ENCODE assay signal across 8 cellular contexts in genomic region chr15:99631256-99631655, GRCh38.
A peak's percentile ranks its signal among the peaks of the same experiment; 100 is the strongest.
DNase-seq lines count a peak whose midpoint lies in the region; ATAC-seq, FAIRE-seq and TF ChIP-seq lines count a peak whose summit lies in the region.

No MANE protein-coding gene starts in this region.

- CTCF ChIA-PET in HepG2 (lab: Yijun Ruan, JAX; ENCODE audit: low intra/inter-chr PET ratio, low total read pairs), result no interaction called here

- H4K20me1 ChIP-seq in HepG2 (ENCODE audit: insufficient read depth, low read length), result no peaks in the 10 kb centered on the region

- TF ChIP-seq CTCF in liver (IDR thresholded peaks at IDR 0.05; ENCODE audit: low read depth, low read length, missing input control), result no peak
- no peak for TF ChIP-seq CTCF in HepG2 (CRISPR knock-in tag; IDR thresholded peaks at IDR 0.05)
- no peak for TF ChIP-seq CTCF in upper lobe of right lung (IDR thresholded peaks at IDR 0.05)
- TF ChIP-seq CTCF in vagina (IDR thresholded peaks at IDR 0.05), result no peak

- no peak for TF ChIP-seq RAD21 in liver (IDR thresholded peaks at IDR 0.05)
- TF ChIP-seq RAD21 in HepG2 (CRISPR knock-in tag; IDR thresholded peaks at IDR 0.05), result no peak

- H3K4me1 Mint-ChIP-seq in dendritic cell treated with granulocyte-macrophage colony-stimulating factor and Interleukin-4, amounts not matched to agents 40 ng/mL and 50 ng/mL, for 4 days (ENCODE audit: low read depth), result peaks cover 69% of the 10 kb centered on the region

- intact Hi-C loops in HepG2 (cut with micrococcal nuclease; ENCODE audit: unreplicated experiment), result no loop called here
- intact Hi-C loops in dendritic cell treated with granulocyte-macrophage colony-stimulating factor and Interleukin-4, amounts not matched to agents 40 ng/mL and 50 ng/mL, for 4 days (cut with micrococcal nuclease), result loop anchor here (5.0 kb wide), 1 partner anchor 64 kb away; the partner anchor contains the start of gene MEF2A
- intact Hi-C loops in upper lobe of right lung (cut with DNase I), result no loop called here
- intact Hi-C loops in vagina (cut with DNase I), result no loop called here

- POLR2A ChIA-PET in HepG2 (lab: Yijun Ruan, JAX), result no interaction called here

- in situ Hi-C loops in HepG2 (cut with HindIII; ENCODE audit: extremely low pct_ligation_motif_present, low pct_unique_long_range_greater_than_20kb), result no loop called here

- H3K27me3 ChIP-seq in liver (ENCODE audit: control insufficient read depth in 4 of 4, insufficient read depth in 4 of 4, low read length in 3 of 4) (no peaks in the 10 kb centered on the region), HepG2 (ENCODE audit: control insufficient read depth in 1 of 2, insufficient read depth in 2 of 2, low read length in 2 of 2) (no peaks in the 10 kb centered on the region), upper lobe of right lung (no peaks in the 10 kb centered on the region), vagina (no peaks in the 10 kb centered on the region)

- H3K9ac ChIP-seq in liver (ENCODE audit: low read depth in 1 of 2, low read length in 2 of 2) (no peak overlapping the region), HepG2 (ENCODE audit: insufficient read depth, low read depth, low read length) (no peak overlapping the region)

- DNase-seq in HepG2 (ENCODE audit: low spot score) (no peak), upper lobe of right lung (no peak), NCI-H510A treated with DMSO at 0.1 percent for 48 hours (lab: John Stamatoyannopoulos, UW) (no peak), NCI-H526 treated with DMSO at 0.1 percent for 48 hours (lab: John Stamatoyannopoulos, UW) (no peak), vagina (ENCODE audit: extremely low spot score in 2 of 2) (no peak)

- H3K4me3 Mint-ChIP-seq in dendritic cell treated with granulocyte-macrophage colony-stimulating factor and Interleukin-4, amounts not matched to agents 40 ng/mL and 50 ng/mL, for 4 days, result no peak overlapping the region

- H3K4me3 ChIP-seq in liver (ENCODE audit: low read depth in 1 of 3, low read length in 3 of 3), result no peak overlapping the region
- no peak overlapping the region for H3K4me3 ChIP-seq in HepG2 (replicated peaks in 1 of 3; ENCODE audit: insufficient read depth in 1 of 3, low read depth in 2 of 3, low read length in 3 of 3)
- H3K4me3 ChIP-seq in upper lobe of right lung, result no peak overlapping the region
- no peak overlapping the region for H3K4me3 ChIP-seq in vagina

- H3K27ac Mint-ChIP-seq in dendritic cell treated with granulocyte-macrophage colony-stimulating factor and Interleukin-4, amounts not matched to agents 40 ng/mL and 50 ng/mL, for 4 days, result peak overlapping the region; percentile 82

- TF ChIP-seq POLR2A in HepG2 (IDR thresholded peaks at IDR 0.05; ENCODE audit: insufficient read depth in 1 of 2, low read depth in 2 of 2, low read length in 2 of 2), result no peak
- no peak for TF ChIP-seq POLR2A in vagina (IDR thresholded peaks at IDR 0.05)

- H3K9me3 Mint-ChIP-seq in dendritic cell treated with granulocyte-macrophage colony-stimulating factor and Interleukin-4, amounts not matched to agents 40 ng/mL and 50 ng/mL, for 4 days, result no peaks in the 10 kb centered on the region

- peaks cover 0 to 2% (median 0%) of the 10 kb centered on the region in 4 donors for H3K36me3 ChIP-seq in liver (ENCODE audit: control insufficient read depth in 4 of 4, insufficient read depth in 3 of 4, low read depth in 1 of 4, low read length in 3 of 4)
- peaks cover 1 to 12% of the 10 kb centered on the region in 2 experiments; a peak in 3 of 5 replicates for H3K36me3 ChIP-seq in HepG2 (replicated peaks in 1 of 2; ENCODE audit: control insufficient read depth in 1 of 2, insufficient read depth in 2 of 2, low read length in 2 of 2)
- peaks cover 4% of the 10 kb centered on the region for H3K36me3 ChIP-seq in upper lobe of right lung
- H3K36me3 ChIP-seq in vagina, result no peaks in the 10 kb centered on the region

- BruUV-seq in HepG2 (replicated peaks; lab: Mats Ljungman, UMichigan), result no TSS peak

- H3K27ac ChIP-seq in liver (ENCODE audit: low read depth in 1 of 2, low read length in 2 of 2) (peak overlapping the region; percentile 35 to 63), HepG2 (ENCODE audit: extremely low read length, insufficient read depth, low read length) (no peak overlapping the region), upper lobe of right lung (peak overlapping the region; percentile 59), vagina (no peak overlapping the region)

- peaks cover 34% of the 10 kb centered on the region for H3K79me2 ChIP-seq in HepG2 (ENCODE audit: insufficient read depth, low read length)

- H3K9me3 ChIP-seq in liver (ENCODE audit: control insufficient read depth in 4 of 4, low read length in 3 of 4) (peaks cover 0 to 3% (median under 1%) of the 10 kb centered on the region in 4 donors), HepG2 (ENCODE audit: low read length) (peaks cover 5% of the 10 kb centered on the region; the same call in 1 of the 2 replicates), upper lobe of right lung (no peaks in the 10 kb centered on the region), vagina (no peaks in the 10 kb centered on the region)

- 37% methylated on average over 2 of the region's 2 CpGs for WGBS in liver
- WGBS in HepG2 (ENCODE audit: low lambda C conversion rate), result 63% methylated on average over 2 of the region's 2 CpGs

- no peaks in the 10 kb centered on the region for H3K27me3 Mint-ChIP-seq in dendritic cell treated with granulocyte-macrophage colony-stimulating factor and Interleukin-4, amounts not matched to agents 40 ng/mL and 50 ng/mL, for 4 days

- H3K36me3 Mint-ChIP-seq in dendritic cell treated with granulocyte-macrophage colony-stimulating factor and Interleukin-4, amounts not matched to agents 40 ng/mL and 50 ng/mL, for 4 days (ENCODE audit: low read depth), result peaks cover 56% of the 10 kb centered on the region

- no peak overlapping the region for H3K4me2 ChIP-seq in HepG2 (ENCODE audit: low read depth, low read length)

- FAIRE-seq in HepG2 (lab: Jason Lieb, UNC), result no peak

- H2AFZ ChIP-seq in HepG2 (ENCODE audit: low read length), result no peak overlapping the region

- TF ChIP-seq EP300 in HepG2 (IDR thresholded peaks at IDR 0.05; ENCODE audit: low read depth in 2 of 2, low read length in 2 of 2) (no peak), HepG2 (CRISPR knock-in tag; IDR thresholded peaks at IDR 0.05; ENCODE audit: borderline replicate concordance) (no peak)

- peaks cover 9 to 51% (median 34%) of the 10 kb centered on the region in 4 donors for H3K4me1 ChIP-seq in liver (ENCODE audit: control insufficient read depth in 4 of 4, insufficient read depth in 4 of 4, low read length in 3 of 4)
- peaks cover 35% of the 10 kb centered on the region for H3K4me1 ChIP-seq in HepG2 (ENCODE audit: insufficient read depth, low read length)
- H3K4me1 ChIP-seq in upper lobe of right lung, result peaks cover 35% of the 10 kb centered on the region
- H3K4me1 ChIP-seq in vagina, result peaks cover 35% of the 10 kb centered on the region

- ATAC-seq in HepG2 (no peak), HG03175 (IDR thresholded peaks at IDR 0.05; ENCODE audit: unreplicated experiment) (peak; percentile 88), upper lobe of right lung (peak; percentile 93)

TF ChIP-seq in liver, 16 proteins besides CTCF, POLR2A, EP300 and RAD21 (continues in another document):
- TF ChIP-seq YY1 (IDR thresholded peaks at IDR 0.05), result no peak
- TF ChIP-seq SP1 (IDR thresholded peaks at IDR 0.05), result no peak
- TF ChIP-seq ZBTB33 (IDR thresholded peaks at IDR 0.05), result no peak
- no peak for TF ChIP-seq HNF4G (IDR thresholded peaks at IDR 0.05)
- no peak for TF ChIP-seq HNF4A (conservative IDR thresholded peaks at IDR 0.05)
- no peak for TF ChIP-seq RXRA (IDR thresholded peaks at IDR 0.05)
- no peak for TF ChIP-seq GABPA (IDR thresholded peaks at IDR 0.05 in 1 of 2, conservative IDR thresholded peaks at IDR 0.05 in 1 of 2)

TF ChIP-seq in HepG2, 621 proteins besides CTCF, POLR2A, EP300 and RAD21:
- TF ChIP-seq ELF4 (CRISPR knock-in tag; IDR thresholded peaks at IDR 0.05; ENCODE audit: borderline replicate concordance) (no peak), ZNF772 (CRISPR knock-in tag; IDR thresholded peaks at IDR 0.05) (no peak), TERF1 (CRISPR knock-in tag; IDR thresholded peaks at IDR 0.05) (no peak), AFF4 (CRISPR knock-in tag; IDR thresholded peaks at IDR 0.05) (no peak)

Comparison
In these comparisons a context has a peak if more than half of its experiments do, and no peak if none do; other contexts are left out.
1. H3K27ac ChIP-seq: peak in liver (2 of 2) and upper lobe of right lung (single experiment); none in HepG2 (single experiment) and vagina (single experiment).